8 cellular contexts compared by ENCODE assay signal in genomic region chr17:76272541-76273434, GRCh38. TPM values are rescaled to one million over a fixed set of nuclear protein-coding genes. Genes with fewer than 3 reads are reported as not detected.
DNase-seq lines count a peak whose midpoint lies in the region; ATAC-seq and TF ChIP-seq lines count a peak whose summit lies in the region.

No MANE protein-coding gene starts in this region.

- intact Hi-C loops in sciatic nerve (cut with DNase I), result no loop called here

- H3K27ac ChIP-seq in coronary artery, result peak overlapping the region in 1 of 2 donors; percentile 46

- peak; percentile 79 for DNase-seq in activated effector memory CD4-positive, alpha-beta T cell treated with anti-CD3 and anti-CD28 coated beads, Interleukin-2, amount 50 U/mL, for 16 hours
- DNase-seq in activated effector memory CD4-positive, alpha-beta T cell treated with Interleukin-2 at 50 U/mL for 16 hours, result no peak
- DNase-seq in coronary artery (ENCODE audit: low spot score), result no peak
- no peak for DNase-seq in sciatic nerve (ENCODE audit: low spot score)
- DNase-seq in H4 (ENCODE audit: low spot score), result no peak
- no peak for DNase-seq in OCI-M2 (lab: John Stamatoyannopoulos, UW; ENCODE audit: unreplicated experiment)

- TF ChIP-seq CTCF in coronary artery (IDR thresholded peaks at IDR 0.05), result no peak

- ATAC-seq in HG03571 (IDR thresholded peaks at IDR 0.05; ENCODE audit: unreplicated experiment), result peak; percentile 9
- peak; percentile 21 for ATAC-seq in sciatic nerve
- ATAC-seq in HG03469 (IDR thresholded peaks at IDR 0.05; ENCODE audit: unreplicated experiment), result no peak

- peak overlapping the region; percentile 66 for H3K4me3 ChIP-seq in coronary artery

RNA-seq across cellular contexts. Expression of gene UBALD2, which starts 7.6 kb away (rescaled TPM):
- total RNA-seq in sciatic nerve, result 38.4 TPM
- total RNA-seq in H4 (2014; rRNA removed; shearing (Covaris generic)), result 3.9 and 7.7 TPM in 2 replicates

RNA-seq across cellular contexts. Expression of gene RNF157, which starts 32.5 kb away (rescaled TPM):
- 15.8 TPM for total RNA-seq in sciatic nerve
- 6.8 and 7.8 TPM in 2 replicates for total RNA-seq in H4 (2014; rRNA removed; shearing (Covaris generic))

RNA-seq across cellular contexts. Expression of gene QRICH2, which starts 35.3 kb away (rescaled TPM):
- 4.1 TPM for total RNA-seq in sciatic nerve
- total RNA-seq in H4 (2014; rRNA removed; shearing (Covaris generic)), result 2.3 and 2.4 TPM in 2 replicates
